18 cellular contexts compared by ENCODE assay signal in genomic region chr1:235275836-235276235, GRCh38. TPM values are rescaled to one million over a fixed set of nuclear protein-coding genes. Genes with fewer than 3 reads are reported as not detected.
A peak's percentile ranks its signal among the peaks of the same experiment; 100 is the strongest.
DNase-seq lines count a peak whose midpoint lies in the region; ATAC-seq and TF ChIP-seq lines count a peak whose summit lies in the region.
"Had no signal": no experiment of that assay in that cellular context is flagged by ENCODE, and none has a peak within 500 bp of the region (broad histone marks: within the 10 kb centered on the region; RNA-seq: fewer than 3 reads in every experiment).

No MANE protein-coding gene starts in this region.

- peaks cover 73% of the 10 kb centered on the region for H3K4me1 ChIP-seq in CD4-positive, CD25-positive, alpha-beta regulatory T cell (ENCODE audit: control insufficient read depth, insufficient read depth, low read length, poor library complexity, severe bottlenecking)
- H3K4me1 ChIP-seq in DND-41 (ENCODE audit: insufficient read depth, low read length) = peaks cover 43% of the 10 kb centered on the region
- peaks cover 37 to 38% of the 10 kb centered on the region in 2 donors for H3K4me1 ChIP-seq in naive thymus-derived CD4-positive, alpha-beta T cell (ENCODE audit: control insufficient read depth in 2 of 2, insufficient read depth in 2 of 2, low read length in 2 of 2)

- no peaks in the 10 kb centered on the region for H3K27me3 Mint-ChIP-seq in CD4-positive, CD25-positive, alpha-beta regulatory T cell
- no peaks in the 10 kb centered on the region for H3K27me3 Mint-ChIP-seq in T-cell
- no peaks in the 10 kb centered on the region for H3K27me3 Mint-ChIP-seq in naive thymus-derived CD4-positive, alpha-beta T cell

- peaks cover 41 to 82% (median 62%) of the 10 kb centered on the region in 4 donors for H3K4me1 Mint-ChIP-seq in CD4-positive, CD25-positive, alpha-beta regulatory T cell
- H3K4me1 Mint-ChIP-seq in T-cell = peaks cover 78 to 80% (median 80%) of the 10 kb centered on the region in 3 donors
- H3K4me1 Mint-ChIP-seq in naive thymus-derived CD4-positive, alpha-beta T cell = peaks cover 43 to 90% (median 83%) of the 10 kb centered on the region in 7 donors

- H3K36me3 Mint-ChIP-seq in CD4-positive, CD25-positive, alpha-beta regulatory T cell = peaks cover 5% of the 10 kb centered on the region
- peaks cover 7% of the 10 kb centered on the region for H3K36me3 Mint-ChIP-seq in T-cell
- H3K36me3 Mint-ChIP-seq in naive thymus-derived CD4-positive, alpha-beta T cell = peaks cover 0 to 12% (median 4%) of the 10 kb centered on the region in 5 donors

- H3K27me3 ChIP-seq in CD4-positive, CD25-positive, alpha-beta regulatory T cell (ENCODE audit: control insufficient read depth, insufficient read depth, low read length) = no peaks in the 10 kb centered on the region
- H3K27me3 ChIP-seq in DND-41 (ENCODE audit: insufficient read depth, low read length, poor library complexity) = no peaks in the 10 kb centered on the region
- no peaks in the 10 kb centered on the region for H3K27me3 ChIP-seq in naive thymus-derived CD4-positive, alpha-beta T cell (ENCODE audit: control insufficient read depth in 2 of 2, insufficient read depth in 2 of 2, low read length in 2 of 2)
- H3K27me3 ChIP-seq: BE2C, gastrocnemius medialis, ovary, testis had no signal

- no peak for ATAC-seq in CD4-positive, CD25-positive, alpha-beta regulatory T cell (ENCODE audit: low read depth in 2 of 2)
- ATAC-seq in DND-41 (ENCODE audit: insufficient read depth, low read depth) (0 out of 3 replicates have a peak, but pooled peaks have one; percentile 26), T-cell (replicated peaks in 1 of 4) (no peak)
- ATAC-seq in naive thymus-derived CD4-positive, alpha-beta T cell = no peak
- ATAC-seq: gastrocnemius medialis had no signal

- H2AFZ ChIP-seq in DND-41 (ENCODE audit: low read depth, low read length) = no peak overlapping the region

- TF ChIP-seq CTCF in DND-41 (IDR thresholded peaks at IDR 0.05; ENCODE audit: borderline replicate concordance, extremely low read depth, low read length, poor library complexity, severe bottlenecking) (no peak), foreskin fibroblast (IDR thresholded peaks at IDR 0.05; ENCODE audit: low read depth, low read length) (no peak)

- intact Hi-C loops in naive thymus-derived CD4-positive, alpha-beta T cell (cut with micrococcal nuclease) = loop anchor here in 1 of 2 donors (2.0 kb wide), 1 partner anchor 17 kb away; no protein-coding TSS in a partner anchor

- peak overlapping the region; percentile 58 for H3K4me3 ChIP-seq in CD4-positive, CD25-positive, alpha-beta regulatory T cell (ENCODE audit: low read depth, low read length)
- H3K4me3 ChIP-seq in DND-41 (ENCODE audit: low read depth in 1 of 2, low read length in 2 of 2) (no peak overlapping the region), foreskin fibroblast (ENCODE audit: low read depth in 1 of 2, low read length in 2 of 2) (no peak overlapping the region)
- H3K4me3 ChIP-seq in naive thymus-derived CD4-positive, alpha-beta T cell (ENCODE audit: low read length) = no peak overlapping the region
- H3K4me3 ChIP-seq: coronary artery, gastrocnemius medialis, ovary, testis had no signal

- H3K9me3 Mint-ChIP-seq in CD4-positive, CD25-positive, alpha-beta regulatory T cell = peaks cover 0 to 1% (median 0%) of the 10 kb centered on the region in 7 donors
- peaks cover 0 to 4% (median 0%) of the 10 kb centered on the region in 3 donors for H3K9me3 Mint-ChIP-seq in T-cell
- H3K9me3 Mint-ChIP-seq in naive thymus-derived CD4-positive, alpha-beta T cell = peaks cover 0 to 2% (median 0%) of the 10 kb centered on the region in 11 donors

- peaks cover 3% of the 10 kb centered on the region for H3K36me3 ChIP-seq in CD4-positive, CD25-positive, alpha-beta regulatory T cell (ENCODE audit: control insufficient read depth, insufficient read depth, low read length)
- H3K36me3 ChIP-seq in DND-41 (ENCODE audit: insufficient read depth, low read length) = no peaks in the 10 kb centered on the region
- no peaks in the 10 kb centered on the region for H3K36me3 ChIP-seq in naive thymus-derived CD4-positive, alpha-beta T cell (ENCODE audit: control insufficient read depth in 2 of 3, insufficient read depth in 3 of 3, low read length in 3 of 3)
- H3K36me3 ChIP-seq: BE2C, gastrocnemius medialis, ovary had no signal

- DNase-seq in CD4-positive, CD25-positive, alpha-beta regulatory T cell = no peak
- DNase-seq in DND-41 = no peak
- no peak for DNase-seq in T-cell
- DNase-seq in naive thymus-derived CD4-positive, alpha-beta T cell = no peak
- DNase-seq in foreskin fibroblast = no peak
- DNase-seq in NCI-H1436 treated with DMSO at 0.1 percent for 48 hours (lab: John Stamatoyannopoulos, UW) = no peak
- DNase-seq in stimulated activated naive CD4-positive, alpha-beta T cell (lab: John Stamatoyannopoulos, UW) = no peak
- DNase-seq: activated gamma-delta T cell; BE2C; gastrocnemius medialis; left colon; NCI-H1417; NCI-H774; ovary; SK-N-SH; stimulated activated CD4-positive, alpha-beta T cell treated with anti-CD3 and anti-CD28 coated beads, Interleukin-2, amount 100 ng/mL, for 48 hours; testis had no signal

- POLR2A ChIA-PET in T-cell (lab: Charles Lee) = interaction anchor here (0.6 to 1.0 kb wide), 11 partner anchors 15 to 591 kb away, joined by 3 to 8 read pairs (median 4); partner anchors contain the start of gene LYST (in 1 of the 2)
- POLR2A ChIA-PET in naive thymus-derived CD4-positive, alpha-beta T cell (lab: Charles Lee) = interaction anchor here (1.0 to 1.8 kb wide), 7 partner anchors 14 to 53 kb away, joined by 3 to 7 read pairs (median 4); no protein-coding TSS in a partner anchor

- H3K27ac Mint-ChIP-seq in CD4-positive, CD25-positive, alpha-beta regulatory T cell = peak overlapping the region in 2 of 3 donors; percentile 66 to 80
- peak overlapping the region in 1 of 2 donors; percentile 33 for H3K27ac Mint-ChIP-seq in T-cell
- peak overlapping the region in 8 of 9 donors; percentile 4 to 79 (median 38) for H3K27ac Mint-ChIP-seq in naive thymus-derived CD4-positive, alpha-beta T cell

- H3K9ac ChIP-seq in DND-41 (ENCODE audit: low read depth, low read length) = peak overlapping the region; percentile 18; the same call in 1 of the 2 replicates
- H3K9ac ChIP-seq: SK-N-SH had no signal

- H3K27ac ChIP-seq in CD4-positive, CD25-positive, alpha-beta regulatory T cell (ENCODE audit: insufficient read depth, low read length, poor library complexity, severe bottlenecking) = peak overlapping the region; percentile 58
- peak overlapping the region; percentile 45 for H3K27ac ChIP-seq in DND-41 (ENCODE audit: low read length)
- H3K27ac ChIP-seq in naive thymus-derived CD4-positive, alpha-beta T cell (ENCODE audit: low read depth, low read length) = peak overlapping the region; percentile 10
- H3K27ac ChIP-seq: coronary artery, gastrocnemius medialis, ovary, testis had no signal

- no peak overlapping the region for H3K4me2 ChIP-seq in DND-41 (ENCODE audit: insufficient read depth, low read length)
- H3K4me2 ChIP-seq: SK-N-SH had no signal

- peaks cover 53% of the 10 kb centered on the region for H4K20me1 ChIP-seq in DND-41 (ENCODE audit: insufficient read depth, low read length)

- H3K79me2 ChIP-seq in DND-41 (ENCODE audit: insufficient read depth, low read length) = peaks cover 99% of the 10 kb centered on the region

- H3K9me3 ChIP-seq in CD4-positive, CD25-positive, alpha-beta regulatory T cell (ENCODE audit: control insufficient read depth in 2 of 2, low read length in 2 of 2) = no peaks in the 10 kb centered on the region
- no peaks in the 10 kb centered on the region for H3K9me3 ChIP-seq in DND-41 (ENCODE audit: insufficient read depth, low read length, severe bottlenecking)
- no peaks in the 10 kb centered on the region for H3K9me3 ChIP-seq in naive thymus-derived CD4-positive, alpha-beta T cell (ENCODE audit: control insufficient read depth in 2 of 3, low read length in 3 of 3)
- H3K9me3 ChIP-seq: BE2C, gastrocnemius medialis, ovary, SK-N-SH, testis had no signal

- H3K4me3 Mint-ChIP-seq in CD4-positive, CD25-positive, alpha-beta regulatory T cell = peak overlapping the region in 3 of 4 donors; percentile 7 to 87 (median 47)
- peak overlapping the region in 2 of 3 donors; percentile 9 to 28 for H3K4me3 Mint-ChIP-seq in T-cell
- H3K4me3 Mint-ChIP-seq in naive thymus-derived CD4-positive, alpha-beta T cell = peak overlapping the region in 8 of 10 donors; percentile 13 to 66 (median 36)

- CTCF ChIA-PET in T-cell (lab: Charles Lee) = interaction anchor here in 1 of 2 donors (0.6 to 1.2 kb wide), 5 partner anchors 16 to 141 kb away, joined by 3 read pairs; no protein-coding TSS in a partner anchor
- CTCF ChIA-PET in naive thymus-derived CD4-positive, alpha-beta T cell (lab: Charles Lee) = no interaction called here

RNA-seq across cellular contexts. Expression of gene ARID4B, which starts 52.1 kb away (rescaled TPM):
- total RNA-seq in CD4-positive, CD25-positive, alpha-beta regulatory T cell = 192 TPM
- 10 to 100 TPM; 52.6 to 63.4 (median 56.1) TPM for polyA plus RNA-seq in CD4-positive, CD25-positive, alpha-beta regulatory T cell
- total RNA-seq in T-cell = 100 to 1,000 TPM in 2 of 5 donors, 10 to 100 TPM in 3; 70.4 to 151 (median 79.1) TPM
- total RNA-seq in naive thymus-derived CD4-positive, alpha-beta T cell = 100 to 1,000 TPM in 2 of 5 experiments, 10 to 100 TPM in 3; 60.8 to 124 (median 93.2) TPM
- polyA plus RNA-seq in naive thymus-derived CD4-positive, alpha-beta T cell = 10 to 100 TPM; 63.3 to 76.3 TPM

RNA-seq across cellular contexts. Expression of gene GGPS1, which starts 52.5 kb away (rescaled TPM):
- 30.8 TPM for total RNA-seq in CD4-positive, CD25-positive, alpha-beta regulatory T cell
- 10 to 100 TPM; 60.2 to 82.0 (median 78.4) TPM for polyA plus RNA-seq in CD4-positive, CD25-positive, alpha-beta regulatory T cell
- total RNA-seq in T-cell = 10 to 100 TPM; 32.2 to 44.0 (median 39.8) TPM
- total RNA-seq in naive thymus-derived CD4-positive, alpha-beta T cell = 10 to 100 TPM; 26.5 to 51.7 (median 30.2) TPM
- 10 to 100 TPM; 61.5 to 70.0 TPM for polyA plus RNA-seq in naive thymus-derived CD4-positive, alpha-beta T cell
